11 cellular contexts compared by ENCODE assay signal in genomic region chr20:17683218-17684076, GRCh38. TPM values are rescaled to one million over a fixed set of nuclear protein-coding genes. Genes with fewer than 3 reads are reported as not detected.
DNase-seq lines count a peak whose midpoint lies in the region; ATAC-seq and TF ChIP-seq lines count a peak whose summit lies in the region.
"Had no signal": no experiment of that assay in that cellular context is flagged by ENCODE, and none has a peak within 500 bp of the region (broad histone marks: within the 10 kb centered on the region; RNA-seq: fewer than 3 reads in every experiment).

No MANE protein-coding gene starts in this region.

- no peaks in the 10 kb centered on the region for H3K36me3 ChIP-seq in effector memory CD4-positive, alpha-beta T cell (ENCODE audit: control insufficient read depth, insufficient read depth, low read length)
- no peaks in the 10 kb centered on the region for H3K36me3 ChIP-seq in neural cell (ENCODE audit: insufficient read depth, low read length)

- peak overlapping the region; percentile 77 for H3K4me3 ChIP-seq in effector memory CD4-positive, alpha-beta T cell (ENCODE audit: insufficient read depth, low read depth, low read length, poor library complexity, severe bottlenecking)
- peak overlapping the region; percentile 79 for H3K4me3 ChIP-seq in neural cell (ENCODE audit: low read length)

- no peak for TF ChIP-seq RAD21 in neural cell (conservative IDR thresholded peaks at IDR 0.05)

- peaks cover 18% of the 10 kb centered on the region for H3K27me3 Mint-ChIP-seq in IgD-negative memory B cell

- H3K36me3 Mint-ChIP-seq in IgD-negative memory B cell: no peaks in the 10 kb centered on the region

- H3K79me2 ChIP-seq in neural cell (replicated peaks; ENCODE audit: insufficient read depth, low read length): no peaks in the 10 kb centered on the region

- no peaks in the 10 kb centered on the region for H4K20me1 ChIP-seq in neural cell (ENCODE audit: insufficient read depth)

- peaks cover 5% of the 10 kb centered on the region for H3K27me3 ChIP-seq in effector memory CD4-positive, alpha-beta T cell (replicated peaks; ENCODE audit: control insufficient read depth, insufficient read depth, low read length, poor library complexity, severe bottlenecking)
- H3K27me3 ChIP-seq in neural cell (ENCODE audit: insufficient read depth, low read depth, low read length): no peaks in the 10 kb centered on the region

- TF ChIP-seq CTCF in neural cell (IDR thresholded peaks at IDR 0.05; ENCODE audit: poor library complexity, severe bottlenecking): no peak

- no peaks in the 10 kb centered on the region for H3K9me2 ChIP-seq in neural cell (ENCODE audit: insufficient read depth, low read length)

- peaks cover 0 to 9% (median 3%) of the 10 kb centered on the region in 3 donors for H3K9me3 Mint-ChIP-seq in IgD-negative memory B cell

- H3K9ac ChIP-seq in neural cell (ENCODE audit: low read length): no peak overlapping the region

- H3K9me3 ChIP-seq in effector memory CD4-positive, alpha-beta T cell (ENCODE audit: control insufficient read depth, low read length): peaks cover 4% of the 10 kb centered on the region
- no peaks in the 10 kb centered on the region for H3K9me3 ChIP-seq in neural cell (ENCODE audit: low read length)
- H3K9me3 ChIP-seq: esophagus squamous epithelium had no signal

- no peak overlapping the region for H3K4me2 ChIP-seq in neural cell (ENCODE audit: low read length)

- no peak for TF ChIP-seq EP300 in neural cell (conservative IDR thresholded peaks at IDR 0.05; ENCODE audit: poor library complexity, severe bottlenecking)

- peak overlapping the region; percentile 24 to 53 (median 46) for H3K27ac Mint-ChIP-seq in IgD-negative memory B cell

- H2AFZ ChIP-seq in neural cell (ENCODE audit: low read depth, low read length): no peak overlapping the region

- H3K27ac ChIP-seq in effector memory CD4-positive, alpha-beta T cell (ENCODE audit: insufficient read depth, low read length, poor library complexity, severe bottlenecking): no peak overlapping the region
- H3K27ac ChIP-seq in neural cell (ENCODE audit: low read length): no peak overlapping the region

- peaks cover 12% of the 10 kb centered on the region for H3K4me1 ChIP-seq in effector memory CD4-positive, alpha-beta T cell (ENCODE audit: control insufficient read depth, insufficient read depth, low read length, poor library complexity, severe bottlenecking)

- peak overlapping the region in 3 of 4 donors; percentile 35 to 86 (median 55) for H3K4me3 Mint-ChIP-seq in IgD-negative memory B cell

- H3F3A ChIP-seq in neural cell (ENCODE audit: insufficient read depth, low read length, poor library complexity, severe bottlenecking): no peaks in the 10 kb centered on the region

- ATAC-seq in HG03139 (IDR thresholded peaks at IDR 0.05; ENCODE audit: unreplicated experiment): no peak

- peaks cover 2 to 9% (median 6%) of the 10 kb centered on the region in 3 donors for H3K4me1 Mint-ChIP-seq in IgD-negative memory B cell

- DNase-seq in NCI-H2029 (lab: John Stamatoyannopoulos, UW): peak; percentile 33
- DNase-seq in NCI-H2029 treated with DMSO at 0.1 percent for 48 hours (lab: John Stamatoyannopoulos, UW): no peak
- no peak for DNase-seq in effector memory CD4-positive, alpha-beta T cell
- no peak for DNase-seq in OCI-M2 (lab: John Stamatoyannopoulos, UW; ENCODE audit: unreplicated experiment)
- no peak for DNase-seq in NCI-H446 (lab: John Stamatoyannopoulos, UW)
- DNase-seq: DMS79 treated with DMSO at 0.1 percent for 48 hours, NCI-H187 treated with DMSO at 0.1 percent for 48 hours had no signal

TF ChIP-seq in neural cell, 6 proteins besides CTCF, POLR2A, EP300 and RAD21:
- TF ChIP-seq POLR2AphosphoS5 (IDR thresholded peaks at IDR 0.05) (no peak), EZH2 (IDR thresholded peaks at IDR 0.05; ENCODE audit: borderline replicate concordance, insufficient read depth, low read length, poor library complexity, severe bottlenecking) (no peak), SMC3 (conservative IDR thresholded peaks at IDR 0.05; ENCODE audit: poor library complexity) (no peak), REST (IDR thresholded peaks at IDR 0.05; ENCODE audit: borderline replicate concordance) (no peak), TAF1 (IDR thresholded peaks at IDR 0.05; ENCODE audit: low read depth) (no peak), MXI1 (conservative IDR thresholded peaks at IDR 0.05; ENCODE audit: poor library complexity, severe bottlenecking) (no peak)

RNA-seq across cellular contexts. Expression of gene RRBP1, which starts 1.4 kb away (rescaled TPM):
- polyA plus RNA-seq in IgD-negative memory B cell: 6.1 TPM
- 2.2 and 5.2 TPM in 2 replicates for polyA plus RNA-seq in neural cell
- 7.1 and 9.5 TPM in 2 replicates for polyA minus RNA-seq in neural cell

RNA-seq across cellular contexts. Expression of gene BANF2, which starts 16.3 kb away (rescaled TPM):
- not detected for polyA plus RNA-seq in IgD-negative memory B cell
- polyA plus RNA-seq in neural cell: not detected in 2 replicates
- not detected in 2 replicates for polyA minus RNA-seq in neural cell
